Comparison of ENCODE assay signal across 16 cellular contexts in genomic region chr11:30392221-30392784, GRCh38.
DNase-seq lines count a peak whose midpoint lies in the region; ATAC-seq, FAIRE-seq and TF ChIP-seq lines count a peak whose summit lies in the region.
"Had no signal": no experiment of that assay in that cellular context is flagged by ENCODE, and none has a peak within 500 bp of the region (broad histone marks: within the 10 kb centered on the region; RNA-seq: fewer than 3 reads in every experiment).

No MANE protein-coding gene starts in this region.

- no peaks in the 10 kb centered on the region for H3K27me3 ChIP-seq in heart left ventricle
- H3K27me3 ChIP-seq: upper lobe of right lung had no signal

- H3K4me3 ChIP-seq in heart left ventricle = peak overlapping the region in 4 of 12 donors; percentile 11 to 39 (median 13)
- H3K4me3 ChIP-seq: upper lobe of right lung had no signal

- peak overlapping the region; percentile 12 for H3K4me3 Mint-ChIP-seq in progenitor cell of endocrine pancreas (ENCODE audit: low read depth)
- H3K4me3 Mint-ChIP-seq: activated CD8-positive, alpha-beta T cell treated with anti-CD3 and anti-CD28 coated beads for 36 hours; B cell had no signal

- TF ChIP-seq POLR2A in heart left ventricle (IDR thresholded peaks at IDR 0.05) = no peak

- peaks cover 4% of the 10 kb centered on the region for H3K36me3 Mint-ChIP-seq in progenitor cell of endocrine pancreas (ENCODE audit: insufficient read depth)

- ATAC-seq in GM18511 (IDR thresholded peaks at IDR 0.05; ENCODE audit: unreplicated experiment) (peak; percentile 48), heart left ventricle (peak in 3 of 4 donors; percentile 33 to 76 (median 73)), GM18520 (IDR thresholded peaks at IDR 0.05; ENCODE audit: unreplicated experiment) (no peak), HG02970 (IDR thresholded peaks at IDR 0.05; ENCODE audit: low FRiP score, unreplicated experiment) (no peak)
- ATAC-seq: activated CD8-positive, alpha-beta T cell treated with anti-CD3 and anti-CD28 coated beads for 36 hours; upper lobe of right lung had no signal

- no peak for FAIRE-seq in frontal cortex (lab: Jason Lieb, UNC)
- FAIRE-seq: bronchial epithelial cell had no signal

- no peaks in the 10 kb centered on the region for H3K36me3 ChIP-seq in heart left ventricle
- H3K36me3 ChIP-seq: upper lobe of right lung had no signal

- no peaks in the 10 kb centered on the region for H3K27me3 Mint-ChIP-seq in progenitor cell of endocrine pancreas
- H3K27me3 Mint-ChIP-seq: activated CD8-positive, alpha-beta T cell treated with anti-CD3 and anti-CD28 coated beads for 36 hours had no signal

- peaks cover 0 to 3% (median 0%) of the 10 kb centered on the region in 12 donors for H3K9me3 ChIP-seq in heart left ventricle
- H3K9me3 ChIP-seq: upper lobe of right lung had no signal

- peaks cover 6% of the 10 kb centered on the region for H3K9me3 Mint-ChIP-seq in progenitor cell of endocrine pancreas (ENCODE audit: low read depth)
- H3K9me3 Mint-ChIP-seq: activated CD8-positive, alpha-beta T cell treated with anti-CD3 and anti-CD28 coated beads for 36 hours had no signal

- TF ChIP-seq CTCF in heart left ventricle (IDR thresholded peaks at IDR 0.05) (no peak), progenitor cell of endocrine pancreas (IDR thresholded peaks at IDR 0.05; ENCODE audit: unreplicated experiment) (no peak)

- H3K4me1 ChIP-seq in heart left ventricle = peaks cover 3 to 16% (median 11%) of the 10 kb centered on the region in 12 donors

- H3K27ac ChIP-seq in heart left ventricle = peak overlapping the region in 4 of 12 donors; percentile 2 to 13 (median 8)
- H3K27ac ChIP-seq: upper lobe of right lung had no signal

- DNase-seq in RPMI8226 (peak; percentile 68), heart left ventricle (peak in 3 of 5 donors; percentile 23 to 53 (median 52)), progenitor cell of endocrine pancreas (ENCODE audit: low spot score, unreplicated experiment) (no peak), frontal cortex (ENCODE audit: low spot score in 2 of 2) (no peak), T-helper 2 cell (no peak)
- DNase-seq: activated CD8-positive, alpha-beta T cell treated with anti-CD3 and anti-CD28 coated beads for 36 hours; activated effector memory CD4-positive, alpha-beta T cell treated with Interleukin-2 at 50 U/mL for 16 hours; DMS79 treated with DMSO at 0.1 percent for 48 hours; NCI-H1092 treated with DMSO at 0.1 percent for 48 hours; NCI-H446 treated with DMSO at 0.1 percent for 48 hours; upper lobe of right lung had no signal

- peak overlapping the region; percentile 83 for H3K27ac Mint-ChIP-seq in progenitor cell of endocrine pancreas
- H3K27ac Mint-ChIP-seq: activated CD8-positive, alpha-beta T cell treated with anti-CD3 and anti-CD28 coated beads for 36 hours; B cell had no signal

- intact Hi-C loops in heart left ventricle (cut with DNase I) = loop anchor here in 1 of 10 donors (10.0 kb wide), 1 partner anchor 62 kb away; no protein-coding TSS in a partner anchor

- WGBS in heart left ventricle, 4 donors = 6 to 18% (median 12%) methylated on average over 5 of the region's 5 CpGs

- peaks cover 37% of the 10 kb centered on the region for H3K4me1 Mint-ChIP-seq in progenitor cell of endocrine pancreas (ENCODE audit: low read depth)
- H3K4me1 Mint-ChIP-seq: B cell had no signal

Comparison
In these comparisons a context has a peak if more than half of its experiments do, and no peak if none do; other contexts are left out.
1. ATAC-seq: peak in GM18511 (single experiment) and heart left ventricle (3 of 4); none in GM18520 (single experiment) and HG02970 (single experiment).
2. DNase-seq: peak in RPMI8226 (single experiment) and heart left ventricle (3 of 5); none in progenitor cell of endocrine pancreas (single experiment), frontal cortex (0 of 2) and T-helper 2 cell (0 of 5).